13 cellular contexts compared by ENCODE assay signal in genomic region chr19:22792863-22793262, GRCh38. TPM values are rescaled to one million over a fixed set of nuclear protein-coding genes. Genes with fewer than 3 reads are reported as not detected.
"Had no signal": no experiment of that assay in that cellular context is flagged by ENCODE, and none has a peak within 500 bp of the region (broad histone marks: within the 10 kb centered on the region; RNA-seq: fewer than 3 reads in every experiment).

No MANE protein-coding gene starts in this region.

RNA-seq across cellular contexts. Expression of gene ZNF99, which starts 8.9 kb away (rescaled TPM):
- total RNA-seq: activated CD4-positive, alpha-beta memory T cell treated with anti-CD3 and anti-CD28 coated beads for 36 hours; activated CD4-positive, alpha-beta memory T cell treated with anti-CD3 and anti-CD28 coated beads, Interleukin-2, amount 10 ng/mL, durations not matched to agents 7 days and 5 days; activated CD4-positive, alpha-beta T cell treated with anti-CD3 and anti-CD28 coated beads for 36 hours; activated CD4-positive, alpha-beta T cell treated with anti-CD3 and anti-CD28 coated beads, Interleukin-2, amount 10 ng/mL, durations not matched to agents 24 days and 14 days; activated CD4-positive, alpha-beta T cell treated with anti-CD3 and anti-CD28 coated beads, Interleukin-2, amount 10 ng/mL, durations not matched to agents 7 days and 5 days; activated CD8-positive, alpha-beta memory T cell treated with anti-CD3 and anti-CD28 coated beads for 36 hours; activated CD8-positive, alpha-beta memory T cell treated with anti-CD3 and anti-CD28 coated beads, Interleukin-2, amount 10 ng/mL, durations not matched to agents 7 days and 5 days; activated CD8-positive, alpha-beta T cell treated with anti-CD3 and anti-CD28 coated beads for 36 hours; activated CD8-positive, alpha-beta T cell treated with anti-CD3 and anti-CD28 coated beads, Interleukin-2, amount 10 ng/mL, durations not matched to agents 7 days and 5 days; T-helper 1 cell treated with Interleukin-12 subunit alpha and Interleukin-12 subunit beta and Interleukin-4 antibody, amounts not matched to agents 30 ng/mL and 1 ng/mL, for 36 hours; T-helper 17 cell; T-helper 2 cell treated with Interferon-gamma antibody and Interleukin-4, amounts not matched to agents 100 ng/mL and 5 ng/mL, for 36 hours had no signal

RNA-seq across cellular contexts. Expression of gene ZNF723, which starts 39.2 kb away (rescaled TPM):
- total RNA-seq: activated B cell treated with CpG ODN at 0.5 μM for 24 hours; activated CD4-positive, alpha-beta memory T cell treated with anti-CD3 and anti-CD28 coated beads, Interleukin-2, amount 10 ng/mL, durations not matched to agents 7 days and 5 days; activated CD4-positive, alpha-beta T cell treated with anti-CD3 and anti-CD28 coated beads for 36 hours; activated CD4-positive, alpha-beta T cell treated with anti-CD3 and anti-CD28 coated beads, Interleukin-2, amount 10 ng/mL, durations not matched to agents 24 days and 14 days; activated CD4-positive, alpha-beta T cell treated with anti-CD3 and anti-CD28 coated beads, Interleukin-2, amount 10 ng/mL, durations not matched to agents 7 days and 5 days; activated CD8-positive, alpha-beta memory T cell treated with anti-CD3 and anti-CD28 coated beads for 36 hours; activated CD8-positive, alpha-beta memory T cell treated with anti-CD3 and anti-CD28 coated beads, Interleukin-2, amount 10 ng/mL, durations not matched to agents 7 days and 5 days; activated CD8-positive, alpha-beta T cell treated with anti-CD3 and anti-CD28 coated beads for 36 hours; activated CD8-positive, alpha-beta T cell treated with anti-CD3 and anti-CD28 coated beads, Interleukin-2, amount 10 ng/mL, durations not matched to agents 7 days and 5 days; T-helper 1 cell treated with Interleukin-12 subunit alpha and Interleukin-12 subunit beta and Interleukin-4 antibody, amounts not matched to agents 30 ng/mL and 1 ng/mL, for 36 hours; T-helper 17 cell; T-helper 2 cell treated with Interferon-gamma antibody and Interleukin-4, amounts not matched to agents 100 ng/mL and 5 ng/mL, for 36 hours had no signal
